In the genomic region with DNA sequence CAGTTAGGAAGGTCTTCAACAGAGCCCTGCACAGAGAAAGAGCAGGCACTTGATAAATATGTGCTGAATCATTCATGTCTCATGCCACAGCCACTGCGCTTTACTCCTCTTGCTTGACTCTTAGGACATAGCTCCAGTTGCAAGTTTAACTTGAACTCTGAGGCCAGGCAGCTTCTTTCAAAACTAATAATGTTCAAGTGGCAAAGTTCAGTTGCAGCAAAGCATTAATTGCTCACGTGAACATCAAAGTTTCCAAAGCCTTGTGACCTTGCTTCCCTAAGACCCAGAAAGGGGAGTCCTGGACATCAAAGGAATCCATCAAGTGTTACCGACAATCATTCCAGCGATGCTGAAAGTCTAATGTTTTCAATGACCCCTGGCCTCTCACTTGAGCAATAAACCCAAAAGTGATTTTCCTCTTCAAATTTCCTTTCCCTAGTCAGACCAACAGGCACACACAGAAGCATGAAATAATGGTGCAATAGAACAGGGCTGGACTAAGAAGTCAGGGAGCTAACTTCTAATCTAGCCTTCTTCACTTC, we compare ENCODE assay signal across 21 cellular contexts. TPM values are rescaled to one million over a fixed set of nuclear protein-coding genes. Genes with fewer than 3 reads are reported as not detected.
DNase-seq lines count a peak whose midpoint lies in the region; FAIRE-seq and TF ChIP-seq lines count a peak whose summit lies in the region.
"Had no signal": no experiment of that assay in that cellular context is flagged by ENCODE, and none has a peak within 500 bp of the region (broad histone marks: within the 10 kb centered on the region; RNA-seq: fewer than 3 reads in every experiment).

No MANE protein-coding gene starts in this region.

- no peaks in the 10 kb centered on the region for H3K27me3 Mint-ChIP-seq in neural crest cell (ENCODE audit: low read depth)
- H3K27me3 Mint-ChIP-seq: activated CD4-positive, alpha-beta T cell treated with anti-CD3 and anti-CD28 coated beads, Interleukin-2, amount 10 ng/mL, durations not matched to agents 24 days and 14 days had no signal

- H3K36me3 Mint-ChIP-seq in neural crest cell (ENCODE audit: low read depth), result no peaks in the 10 kb centered on the region

- DNase-seq in AG08395 (ENCODE audit: low spot score) (peak; percentile 62), OCI-M1 (lab: John Stamatoyannopoulos, UW) (peak; percentile 76), fibroblast of pulmonary artery (ENCODE audit: low read depth) (peak; percentile 2), neural crest cell (ENCODE audit: low read depth, low spot score) (no peak), NCI-H345 treated with DMSO at 0.1 percent for 48 hours (lab: John Stamatoyannopoulos, UW; ENCODE audit: unreplicated experiment) (no peak), GF-D8 (lab: John Stamatoyannopoulos, UW) (no peak), amniotic stem cell (lab: John Stamatoyannopoulos, UW) (no peak), H54 (ENCODE audit: insufficient read length, low spot score) (no peak)
- DNase-seq: activated CD4-positive, alpha-beta T cell treated with anti-CD3 and anti-CD28 coated beads, Interleukin-2, amount 10 ng/mL, durations not matched to agents 24 days and 14 days; activated T-cell treated with anti-CD3 and anti-CD28 coated beads, Interleukin-2, amount 50 U/mL, for 4 hours; AML-193; aorta; DMS53; heart left ventricle; KG1; left ventricle myocardium inferior; NCI-H1694; NCI-H524 treated with DMSO at 0.1 percent for 48 hours; occipital lobe; Peyer's patch; T-helper 1 cell had no signal

- peak overlapping the region; percentile 70 for H3K27ac Mint-ChIP-seq in neural crest cell (ENCODE audit: unreplicated experiment)
- H3K27ac Mint-ChIP-seq: activated CD4-positive, alpha-beta T cell treated with anti-CD3 and anti-CD28 coated beads, Interleukin-2, amount 10 ng/mL, durations not matched to agents 24 days and 14 days had no signal

- TF ChIP-seq CTCF in fibroblast of pulmonary artery (IDR thresholded peaks at IDR 0.05; ENCODE audit: low read length, missing control alignments) (no peak), neural crest cell (conservative IDR thresholded peaks at IDR 0.05) (no peak)

- H3K4me3 ChIP-seq in fibroblast of pulmonary artery (replicated peaks; ENCODE audit: low read depth, low read length), result no peak overlapping the region
- H3K4me3 ChIP-seq: heart left ventricle, left ventricle myocardium inferior, Peyer's patch had no signal

- TF ChIP-seq POLR2A in H54 (IDR thresholded peaks at IDR 0.05; ENCODE audit: low read depth, low read length), result no peak

- FAIRE-seq in H54 (lab: Jason Lieb, UNC), result no peak

- H3K9me3 Mint-ChIP-seq in neural crest cell, result no peaks in the 10 kb centered on the region
- H3K9me3 Mint-ChIP-seq: activated T-cell treated with anti-CD3 and anti-CD28 coated beads, Interleukin-2, amount 50 U/mL, for 4 hours had no signal

- peaks cover 13% of the 10 kb centered on the region for H3K4me1 Mint-ChIP-seq in neural crest cell
- H3K4me1 Mint-ChIP-seq: activated CD4-positive, alpha-beta T cell treated with anti-CD3 and anti-CD28 coated beads, Interleukin-2, amount 10 ng/mL, durations not matched to agents 24 days and 14 days had no signal

- no peak overlapping the region for H3K4me3 Mint-ChIP-seq in neural crest cell
- H3K4me3 Mint-ChIP-seq: activated CD4-positive, alpha-beta T cell treated with anti-CD3 and anti-CD28 coated beads, Interleukin-2, amount 10 ng/mL, durations not matched to agents 24 days and 14 days; activated T-cell treated with anti-CD3 and anti-CD28 coated beads, Interleukin-2, amount 50 U/mL, for 4 hours had no signal

RNA-seq across cellular contexts. Expression of gene TECTB, which starts 21.8 kb away (rescaled TPM):
- not detected in 2 replicates for total RNA-seq in neural crest cell
- total RNA-seq: activated CD4-positive, alpha-beta T cell treated with anti-CD3 and anti-CD28 coated beads, Interleukin-2, amount 10 ng/mL, durations not matched to agents 24 days and 14 days; activated T-cell treated with anti-CD3 and anti-CD28 coated beads, Interleukin-2, amount 50 U/mL, for 4 hours; aorta; heart left ventricle; left ventricle myocardium inferior; Peyer's patch had no signal

Comparison
In these comparisons a context has a peak if more than half of its experiments do, and no peak if none do; other contexts are left out.
1. DNase-seq: peak in AG08395 (single experiment), OCI-M1 (single experiment) and fibroblast of pulmonary artery (single experiment); none in neural crest cell (single experiment), NCI-H345 treated with DMSO at 0.1 percent for 48 hours (single experiment), GF-D8 (single experiment), amniotic stem cell (single experiment) and H54 (single experiment).